In genomic region chr1:192884241-192884640, GRCh38 we compare ENCODE assay signal across 25 cellular contexts.
"Had no signal": no experiment of that assay in that cellular context is flagged by ENCODE, and none has a peak within 500 bp of the region (broad histone marks: within the 10 kb centered on the region; RNA-seq: fewer than 3 reads in every experiment).

No MANE protein-coding gene starts in this region.

- H3K27ac ChIP-seq: brain microvascular endothelial cell, cardiac muscle cell, SJCRH30 had no signal

- H3K4me1 ChIP-seq: SJCRH30 had no signal

- H3K4me2 ChIP-seq: SK-N-SH had no signal

- H3K36me3 ChIP-seq: brain microvascular endothelial cell, cardiac muscle cell, SJCRH30 had no signal

- H3K9me3 ChIP-seq: SJCRH30, SK-N-SH had no signal

- H3K27me3 ChIP-seq: brain microvascular endothelial cell, cardiac muscle cell, SJCRH30 had no signal

- H3K9me2 ChIP-seq: SK-N-SH had no signal

- ATAC-seq: activated CD8-positive, alpha-beta T cell treated with anti-CD3 and anti-CD28 coated beads for 36 hours; activated T-cell treated with anti-CD3 and anti-CD28 coated beads, Interleukin-2, amount 50 U/mL, for 72 hours; activated T-helper 17 cell treated with anti-CD3 and anti-CD28 coated beads, Interleukin-2, amount 50 U/mL, for 72 hours; Panc1 had no signal

- H3K4me3 ChIP-seq: cardiac muscle cell, SJCRH30 had no signal

- DNase-seq: activated CD4-positive, alpha-beta T cell treated with anti-CD3 and anti-CD28 coated beads, Interleukin-2, amount 10 ng/mL, durations not matched to agents 24 days and 14 days; activated CD4-positive, alpha-beta T cell treated with anti-CD3 and anti-CD28 coated beads, Interleukin-2, amount 50 U/mL, for 4 hours; activated CD8-positive, alpha-beta T cell treated with anti-CD3 and anti-CD28 coated beads for 36 hours; activated effector memory CD4-positive, alpha-beta T cell treated with anti-CD3 and anti-CD28 coated beads, Interleukin-2, amount 50 U/mL, for 16 hours; activated naive CD4-positive, alpha-beta T cell; activated naive CD4-positive, alpha-beta T cell treated with anti-CD3 and anti-CD28 coated beads, Interleukin-2, amount 50 U/mL, for 16 hours; activated naive CD8-positive, alpha-beta T cell treated with anti-CD3 and anti-CD28 coated beads for 36 hours; activated T-cell treated with anti-CD3 and anti-CD28 coated beads, Interleukin-2, amount 50 U/mL, for 1 hour; activated T-cell treated with anti-CD3 and anti-CD28 coated beads, Interleukin-2, amount 50 U/mL, for 72 hours; amniotic stem cell; aorta; brain microvascular endothelial cell; NCI-H1105; NCI-H1417 treated with DMSO at 0.1 percent for 48 hours; NCI-H187 treated with DMSO at 0.1 percent for 48 hours; NCI-H2081; NCI-H2171 treated with DMSO at 0.1 percent for 48 hours; NCI-H2227 treated with DMSO at 0.1 percent for 48 hours; NCI-H446 treated with DMSO at 0.1 percent for 48 hours; NCI-H524 treated with DMSO at 0.1 percent for 48 hours; SJCRH30; SK-N-SH had no signal

- H3K9ac ChIP-seq: SK-N-SH had no signal
